Comparison of ENCODE assay signal across 1 cellular context in the genomic region with DNA sequence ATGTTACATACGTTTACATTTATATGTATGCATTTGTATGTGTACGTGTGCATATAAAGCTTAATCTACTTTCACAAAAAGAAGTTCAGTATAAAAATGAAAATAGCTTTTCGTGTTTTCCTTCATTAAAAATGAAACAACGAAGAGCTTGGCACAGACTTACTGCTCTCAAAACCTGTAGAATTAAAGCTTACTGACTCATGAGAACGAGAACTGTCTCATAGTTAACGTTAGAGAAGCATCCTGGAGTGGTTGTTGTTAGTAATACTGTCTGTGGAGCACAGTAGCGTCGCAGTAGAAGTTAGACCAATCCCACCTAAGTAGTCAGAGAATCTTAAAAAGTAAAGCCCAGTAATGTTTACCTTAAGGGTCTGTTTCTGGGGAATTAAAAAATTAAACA.
TF ChIP-seq lines count a peak whose summit lies in the region.

No MANE protein-coding gene starts in this region.

TF ChIP-seq in GM23338, 12 proteins besides CTCF, POLR2A, EP300 and RAD21:
- TF ChIP-seq CREB1 (CRISPR knock-in tag; IDR thresholded peaks at IDR 0.05; ENCODE audit: low read depth) (no peak), EZH2 (IDR thresholded peaks at IDR 0.05; ENCODE audit: low read depth, unreplicated experiment) (no peak), JUNB (IDR thresholded peaks at IDR 0.05; ENCODE audit: unreplicated experiment) (no peak), ZNF331 (CRISPR knock-in tag; IDR thresholded peaks at IDR 0.05; ENCODE audit: low read depth) (no peak), POLR2AphosphoS5 (IDR thresholded peaks at IDR 0.05; ENCODE audit: low read depth) (no peak), EZH2phosphoT487 (IDR thresholded peaks at IDR 0.05; ENCODE audit: unreplicated experiment) (no peak), ZNF114 (CRISPR knock-in tag; IDR thresholded peaks at IDR 0.05) (no peak)
- TF ChIP-seq, protein P1, sequence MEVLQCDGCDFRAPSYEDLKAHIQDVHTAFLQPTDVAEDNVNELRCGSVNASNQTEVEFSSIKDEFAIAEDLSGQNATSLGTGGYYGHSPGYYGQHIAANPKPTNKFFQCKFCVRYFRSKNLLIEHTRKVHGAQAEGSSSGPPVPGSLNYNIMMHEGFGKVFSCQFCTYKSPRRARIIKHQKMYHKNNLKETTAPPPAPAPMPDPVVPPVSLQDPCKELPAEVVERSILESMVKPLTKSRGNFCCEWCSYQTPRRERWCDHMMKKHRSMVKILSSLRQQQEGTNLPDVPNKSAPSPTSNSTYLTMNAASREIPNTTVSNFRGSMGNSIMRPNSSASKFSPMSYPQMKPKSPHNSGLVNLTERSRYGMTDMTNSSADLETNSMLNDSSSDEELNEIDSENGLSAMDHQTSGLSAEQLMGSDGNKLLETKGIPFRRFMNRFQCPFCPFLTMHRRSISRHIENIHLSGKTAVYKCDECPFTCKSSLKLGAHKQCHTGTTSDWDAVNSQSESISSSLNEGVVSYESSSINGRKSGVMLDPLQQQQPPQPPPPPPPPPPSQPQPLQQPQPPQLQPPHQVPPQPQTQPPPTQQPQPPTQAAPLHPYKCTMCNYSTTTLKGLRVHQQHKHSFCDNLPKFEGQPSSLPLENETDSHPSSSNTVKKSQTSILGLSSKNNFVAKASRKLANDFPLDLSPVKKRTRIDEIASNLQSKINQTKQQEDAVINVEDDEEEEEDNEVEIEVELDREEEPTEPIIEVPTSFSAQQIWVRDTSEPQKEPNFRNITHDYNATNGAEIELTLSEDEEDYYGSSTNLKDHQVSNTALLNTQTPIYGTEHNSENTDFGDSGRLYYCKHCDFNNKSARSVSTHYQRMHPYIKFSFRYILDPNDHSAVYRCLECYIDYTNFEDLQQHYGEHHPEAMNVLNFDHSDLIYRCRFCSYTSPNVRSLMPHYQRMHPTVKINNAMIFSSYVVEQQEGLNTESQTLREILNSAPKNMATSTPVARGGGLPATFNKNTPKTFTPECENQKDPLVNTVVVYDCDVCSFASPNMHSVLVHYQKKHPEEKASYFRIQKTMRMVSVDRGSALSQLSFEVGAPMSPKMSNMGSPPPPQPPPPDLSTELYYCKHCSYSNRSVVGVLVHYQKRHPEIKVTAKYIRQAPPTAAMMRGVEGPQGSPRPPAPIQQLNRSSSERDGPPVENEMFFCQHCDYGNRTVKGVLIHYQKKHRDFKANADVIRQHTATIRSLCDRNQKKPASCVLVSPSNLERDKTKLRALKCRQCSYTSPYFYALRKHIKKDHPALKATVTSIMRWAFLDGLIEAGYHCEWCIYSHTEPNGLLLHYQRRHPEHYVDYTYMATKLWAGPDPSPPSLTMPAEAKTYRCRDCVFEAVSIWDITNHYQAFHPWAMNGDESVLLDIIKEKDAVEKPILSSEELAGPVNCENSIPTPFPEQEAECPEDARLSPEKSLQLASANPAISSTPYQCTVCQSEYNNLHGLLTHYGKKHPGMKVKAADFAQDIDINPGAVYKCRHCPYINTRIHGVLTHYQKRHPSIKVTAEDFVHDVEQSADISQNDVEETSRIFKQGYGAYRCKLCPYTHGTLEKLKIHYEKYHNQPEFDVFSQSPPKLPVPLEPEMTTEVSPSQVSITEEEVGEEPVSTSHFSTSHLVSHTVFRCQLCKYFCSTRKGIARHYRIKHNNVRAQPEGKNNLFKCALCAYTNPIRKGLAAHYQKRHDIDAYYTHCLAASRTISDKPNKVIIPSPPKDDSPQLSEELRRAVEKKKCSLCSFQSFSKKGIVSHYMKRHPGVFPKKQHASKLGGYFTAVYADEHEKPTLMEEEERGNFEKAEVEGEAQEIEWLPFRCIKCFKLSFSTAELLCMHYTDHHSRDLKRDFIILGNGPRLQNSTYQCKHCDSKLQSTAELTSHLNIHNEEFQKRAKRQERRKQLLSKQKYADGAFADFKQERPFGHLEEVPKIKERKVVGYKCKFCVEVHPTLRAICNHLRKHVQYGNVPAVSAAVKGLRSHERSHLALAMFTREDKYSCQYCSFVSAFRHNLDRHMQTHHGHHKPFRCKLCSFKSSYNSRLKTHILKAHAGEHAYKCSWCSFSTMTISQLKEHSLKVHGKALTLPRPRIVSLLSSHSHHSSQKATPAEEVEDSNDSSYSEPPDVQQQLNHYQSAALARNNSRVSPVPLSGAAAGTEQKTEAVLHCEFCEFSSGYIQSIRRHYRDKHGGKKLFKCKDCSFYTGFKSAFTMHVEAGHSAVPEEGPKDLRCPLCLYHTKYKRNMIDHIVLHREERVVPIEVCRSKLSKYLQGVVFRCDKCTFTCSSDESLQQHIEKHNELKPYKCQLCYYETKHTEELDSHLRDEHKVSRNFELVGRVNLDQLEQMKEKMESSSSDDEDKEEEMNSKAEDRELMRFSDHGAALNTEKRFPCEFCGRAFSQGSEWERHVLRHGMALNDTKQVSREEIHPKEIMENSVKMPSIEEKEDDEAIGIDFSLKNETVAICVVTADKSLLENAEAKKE (CRISPR knock-in tag; IDR thresholded peaks at IDR 0.05): no peak
- TF ChIP-seq, protein P2, sequence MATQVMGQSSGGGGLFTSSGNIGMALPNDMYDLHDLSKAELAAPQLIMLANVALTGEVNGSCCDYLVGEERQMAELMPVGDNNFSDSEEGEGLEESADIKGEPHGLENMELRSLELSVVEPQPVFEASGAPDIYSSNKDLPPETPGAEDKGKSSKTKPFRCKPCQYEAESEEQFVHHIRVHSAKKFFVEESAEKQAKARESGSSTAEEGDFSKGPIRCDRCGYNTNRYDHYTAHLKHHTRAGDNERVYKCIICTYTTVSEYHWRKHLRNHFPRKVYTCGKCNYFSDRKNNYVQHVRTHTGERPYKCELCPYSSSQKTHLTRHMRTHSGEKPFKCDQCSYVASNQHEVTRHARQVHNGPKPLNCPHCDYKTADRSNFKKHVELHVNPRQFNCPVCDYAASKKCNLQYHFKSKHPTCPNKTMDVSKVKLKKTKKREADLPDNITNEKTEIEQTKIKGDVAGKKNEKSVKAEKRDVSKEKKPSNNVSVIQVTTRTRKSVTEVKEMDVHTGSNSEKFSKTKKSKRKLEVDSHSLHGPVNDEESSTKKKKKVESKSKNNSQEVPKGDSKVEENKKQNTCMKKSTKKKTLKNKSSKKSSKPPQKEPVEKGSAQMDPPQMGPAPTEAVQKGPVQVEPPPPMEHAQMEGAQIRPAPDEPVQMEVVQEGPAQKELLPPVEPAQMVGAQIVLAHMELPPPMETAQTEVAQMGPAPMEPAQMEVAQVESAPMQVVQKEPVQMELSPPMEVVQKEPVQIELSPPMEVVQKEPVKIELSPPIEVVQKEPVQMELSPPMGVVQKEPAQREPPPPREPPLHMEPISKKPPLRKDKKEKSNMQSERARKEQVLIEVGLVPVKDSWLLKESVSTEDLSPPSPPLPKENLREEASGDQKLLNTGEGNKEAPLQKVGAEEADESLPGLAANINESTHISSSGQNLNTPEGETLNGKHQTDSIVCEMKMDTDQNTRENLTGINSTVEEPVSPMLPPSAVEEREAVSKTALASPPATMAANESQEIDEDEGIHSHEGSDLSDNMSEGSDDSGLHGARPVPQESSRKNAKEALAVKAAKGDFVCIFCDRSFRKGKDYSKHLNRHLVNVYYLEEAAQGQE (IDR thresholded peaks at IDR 0.05; ENCODE audit: unreplicated experiment): no peak
- TF ChIP-seq, protein P3, sequence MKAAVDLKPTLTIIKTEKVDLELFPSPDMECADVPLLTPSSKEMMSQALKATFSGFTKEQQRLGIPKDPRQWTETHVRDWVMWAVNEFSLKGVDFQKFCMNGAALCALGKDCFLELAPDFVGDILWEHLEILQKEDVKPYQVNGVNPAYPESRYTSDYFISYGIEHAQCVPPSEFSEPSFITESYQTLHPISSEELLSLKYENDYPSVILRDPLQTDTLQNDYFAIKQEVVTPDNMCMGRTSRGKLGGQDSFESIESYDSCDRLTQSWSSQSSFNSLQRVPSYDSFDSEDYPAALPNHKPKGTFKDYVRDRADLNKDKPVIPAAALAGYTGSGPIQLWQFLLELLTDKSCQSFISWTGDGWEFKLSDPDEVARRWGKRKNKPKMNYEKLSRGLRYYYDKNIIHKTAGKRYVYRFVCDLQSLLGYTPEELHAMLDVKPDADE (IDR thresholded peaks at IDR 0.05): no peak
